ENCODE assay signal across 14 cellular contexts in the genomic region with DNA sequence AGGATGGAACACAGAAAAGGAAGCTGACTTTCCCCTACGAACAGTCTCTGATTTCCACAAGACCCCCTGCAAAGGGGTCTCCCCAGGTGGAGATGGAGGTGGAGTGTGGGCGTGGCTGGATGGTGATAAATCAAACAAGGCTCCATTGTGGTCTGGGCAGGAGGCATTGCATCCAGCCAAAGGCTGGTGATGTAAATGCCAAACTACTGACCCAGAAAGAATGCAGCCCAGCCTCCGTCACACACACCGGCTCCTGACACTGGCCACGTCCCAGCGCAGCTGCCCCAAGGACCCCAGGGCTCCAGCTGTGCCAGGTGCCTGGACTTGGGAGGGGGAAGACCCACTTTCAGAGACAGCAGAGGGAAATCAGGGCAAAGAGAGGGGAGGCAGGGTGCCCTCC. TPM values are rescaled to one million over a fixed set of nuclear protein-coding genes. Genes with fewer than 3 reads are reported as not detected.
DNase-seq lines count a peak whose midpoint lies in the region; ATAC-seq, FAIRE-seq and TF ChIP-seq lines count a peak whose summit lies in the region.
"Had no signal": no experiment of that assay in that cellular context is flagged by ENCODE, and none has a peak within 500 bp of the region (broad histone marks: within the 10 kb centered on the region; RNA-seq: fewer than 3 reads in every experiment).

No MANE protein-coding gene starts in this region.

- peak overlapping the region; percentile 41 for H3K18ac ChIP-seq in trophoblast cell (ENCODE audit: low read length)

- ATAC-seq in mucosa of descending colon: no peak

- no peak overlapping the region for H3K23ac ChIP-seq in trophoblast cell (ENCODE audit: low read length)

- peak overlapping the region; percentile 4 for H4K91ac ChIP-seq in trophoblast cell (ENCODE audit: low read depth, low read length)

- peak overlapping the region; percentile 53 for H3K4ac ChIP-seq in trophoblast cell (ENCODE audit: low read depth, low read length)

- H3K79me1 ChIP-seq in trophoblast cell (ENCODE audit: low read length): peaks cover 3% of the 10 kb centered on the region

- no peak overlapping the region for H2BK5ac ChIP-seq in trophoblast cell (ENCODE audit: low read depth, low read length, poor library complexity)

- no peak overlapping the region for H3K4me2 ChIP-seq in trophoblast cell (ENCODE audit: low read length)

- intact Hi-C loops in esophagus muscularis mucosa (cut with DNase I) (no loop called here), mucosa of descending colon (cut with DNase I, micrococcal nuclease) (no loop called here)

- H2AK5ac ChIP-seq in trophoblast cell (ENCODE audit: low read length): no peak overlapping the region

- no peak overlapping the region for H4K8ac ChIP-seq in trophoblast cell (ENCODE audit: low read depth, low read length)

- no peak for TF ChIP-seq POLR2A in esophagus muscularis mucosa (IDR thresholded peaks at IDR 0.05; ENCODE audit: low read depth)

- H3K9me3 ChIP-seq in esophagus muscularis mucosa: no peaks in the 10 kb centered on the region
- H3K9me3 ChIP-seq in trophoblast cell (ENCODE audit: insufficient read depth, low read depth, low read length): peaks cover 2% of the 10 kb centered on the region
- H3K9me3 ChIP-seq in mucosa of descending colon: no peaks in the 10 kb centered on the region
- H3K9me3 ChIP-seq: uterus had no signal

- peak; percentile 68 for FAIRE-seq in RCC 7860 (lab: Jason Lieb, UNC)
- FAIRE-seq: small intestine had no signal

- H3K4me3 ChIP-seq in esophagus muscularis mucosa (no peak overlapping the region), trophoblast cell (ENCODE audit: low read depth, low read length) (no peak overlapping the region), mucosa of descending colon (no peak overlapping the region)
- H3K4me3 ChIP-seq: uterus had no signal

- WGBS in esophagus muscularis mucosa: 88% methylated on average over 4 of the region's 6 CpGs
- no CpG with 5 or more reads among the region's 6 CpGs for WGBS in trophoblast cell (ENCODE audit: extremely low coverage, insufficient coverage, insufficient read length)

- peak overlapping the region; percentile 35 for H3K14ac ChIP-seq in trophoblast cell (ENCODE audit: low read length)

- DNase-seq in EL (peak; percentile 75), RCC 7860 (ENCODE audit: low spot score) (peak; percentile 69), esophagus muscularis mucosa (ENCODE audit: extremely low spot score) (no peak), trophoblast cell (peak; percentile 77 to 78), RPMI8226 (no peak), NCI-H82 treated with DMSO at 0.1 percent for 48 hours (lab: John Stamatoyannopoulos, UW; ENCODE audit: unreplicated experiment) (no peak), mucosa of descending colon (no peak), GM10266 (ENCODE audit: extremely low spot score) (no peak)
- DNase-seq: activated naive CD8-positive, alpha-beta T cell treated with anti-CD3 and anti-CD28 coated beads, Interleukin-2, amount 10 ng/mL, durations not matched to agents 7 days and 5 days; effector memory CD4-positive, alpha-beta T cell; NCI-H774; small intestine; uterus had no signal

- H2AFZ ChIP-seq in trophoblast cell (ENCODE audit: insufficient read depth, low read length, poor library complexity): no peak overlapping the region

- no peaks in the 10 kb centered on the region for H3K27me3 ChIP-seq in esophagus muscularis mucosa
- H3K27me3 ChIP-seq in trophoblast cell (ENCODE audit: insufficient read depth, low read length): no peaks in the 10 kb centered on the region
- H3K27me3 ChIP-seq: uterus had no signal

- H3K4me1 ChIP-seq in esophagus muscularis mucosa (peaks cover 9 to 54% (median 45%) of the 10 kb centered on the region in 4 donors), trophoblast cell (ENCODE audit: control insufficient read depth in 1 of 2, insufficient read depth in 2 of 2, low read length in 2 of 2) (peaks cover 16 to 29% of the 10 kb centered on the region in 2 experiments), mucosa of descending colon (ENCODE audit: low read depth) (no peaks in the 10 kb centered on the region)
- H3K4me1 ChIP-seq: uterus had no signal

- no peak overlapping the region for H2BK12ac ChIP-seq in trophoblast cell (ENCODE audit: low read length)

- H3K27ac ChIP-seq in esophagus muscularis mucosa (replicated peaks in 1 of 4) (peak overlapping the region in 3 of 4 donors; percentile 26 to 64 (median 51)), trophoblast cell (ENCODE audit: low read depth, low read length) (no peak overlapping the region)
- H3K27ac ChIP-seq: HL-60 had no signal

- peaks cover 0 to 4% (median 0%) of the 10 kb centered on the region in 4 donors for H3K36me3 ChIP-seq in esophagus muscularis mucosa
- peaks cover 4 to 6% of the 10 kb centered on the region in 2 experiments for H3K36me3 ChIP-seq in trophoblast cell (ENCODE audit: control insufficient read depth in 1 of 2, insufficient read depth in 2 of 2, low read length in 2 of 2)
- no peaks in the 10 kb centered on the region for H3K36me3 ChIP-seq in mucosa of descending colon (ENCODE audit: low read depth)
- H3K36me3 ChIP-seq: uterus had no signal

- TF ChIP-seq CTCF in esophagus muscularis mucosa (IDR thresholded peaks at IDR 0.05): no peak
- no peak for TF ChIP-seq CTCF in mucosa of descending colon (IDR thresholded peaks at IDR 0.05)
- no peak for TF ChIP-seq CTCF in GM10266 (IDR thresholded peaks at IDR 0.05; ENCODE audit: control insufficient read depth, insufficient read depth, low read depth, missing control alignments)

- no peak for TF ChIP-seq EP300 in esophagus muscularis mucosa (IDR thresholded peaks at IDR 0.05)

- no peak overlapping the region for H4K12ac ChIP-seq in trophoblast cell (ENCODE audit: low read depth, low read length)

- peaks cover 16% of the 10 kb centered on the region for H3K79me2 ChIP-seq in trophoblast cell (ENCODE audit: control insufficient read depth, insufficient read depth, low read length, poor library complexity)

- H3K9ac ChIP-seq in trophoblast cell (ENCODE audit: low read length): no peak overlapping the region

- no peak overlapping the region for H2BK120ac ChIP-seq in trophoblast cell (ENCODE audit: insufficient read depth, low read length, poor library complexity)

RNA-seq across cellular contexts. Expression of a gene that starts 6.3 kb away (rescaled TPM):
- total RNA-seq in esophagus muscularis mucosa (10 to 100 TPM; 15.0 to 28.8 (median 21.6) TPM), mucosa of descending colon (10 to 100 TPM; 23.8 to 36.0 (median 28.0) TPM)
- polyA plus RNA-seq in trophoblast cell (2013): 42.5 and 45.6 TPM in 2 replicates

Comparison
In these comparisons a context has a peak if more than half of its experiments do, and no peak if none do; other contexts are left out.
1. DNase-seq: peak in EL (single experiment), RCC 7860 (single experiment) and trophoblast cell (2 of 2); none in esophagus muscularis mucosa (single experiment), RPMI8226 (single experiment), NCI-H82 treated with DMSO at 0.1 percent for 48 hours (single experiment), mucosa of descending colon (0 of 3) and GM10266 (single experiment).